12 cellular contexts compared by ENCODE assay signal in the genomic region with DNA sequence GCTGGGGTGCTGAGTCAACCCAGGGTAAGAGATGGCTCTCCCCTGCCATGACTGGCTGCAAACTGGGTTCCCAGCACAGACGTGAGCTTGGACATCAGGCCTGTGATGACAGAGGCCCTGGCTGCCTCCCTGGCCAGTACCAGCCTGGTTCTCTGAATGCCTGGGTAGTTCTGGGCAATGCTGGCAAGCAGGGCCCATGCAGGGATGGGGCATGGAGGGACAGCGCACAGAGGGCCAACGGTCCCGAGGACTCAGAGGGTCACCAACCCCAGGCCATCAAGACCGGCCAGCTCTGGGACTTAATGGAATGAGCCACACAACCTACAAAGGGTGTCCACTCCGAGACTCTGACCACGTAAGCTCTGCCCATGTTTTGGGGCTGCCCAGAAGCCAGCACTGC.
"Had no signal": no experiment of that assay in that cellular context is flagged by ENCODE, and none has a peak within 500 bp of the region (broad histone marks: within the 10 kb centered on the region; RNA-seq: fewer than 3 reads in every experiment).

No MANE protein-coding gene starts in this region.

- H3K9me3 ChIP-seq: upper lobe of left lung had no signal

- H3K27ac ChIP-seq: upper lobe of left lung, WERI-Rb-1 had no signal

- H3K27me3 Mint-ChIP-seq: dendritic cell treated with granulocyte-macrophage colony-stimulating factor and Interleukin-4, amounts not matched to agents 40 ng/mL and 50 ng/mL, for 4 days had no signal

- ATAC-seq: activated CD4-positive, alpha-beta T cell treated with anti-CD3 and anti-CD28 coated beads for 36 hours; activated T-helper 17 cell treated with anti-CD3 and anti-CD28 coated beads, Interleukin-2, amount 50 U/mL, for 72 hours; left colon had no signal

- H3K4me1 Mint-ChIP-seq: activated CD4-positive, alpha-beta memory T cell treated with anti-CD3 and anti-CD28 coated beads, Interleukin-2, amount 10 ng/mL, durations not matched to agents 7 days and 5 days; activated CD4-positive, alpha-beta T cell treated with anti-CD3 and anti-CD28 coated beads for 36 hours; activated naive CD4-positive, alpha-beta T cell treated with anti-CD3 and anti-CD28 coated beads, Interleukin-2, amount 50 U/mL, for 24 hours; activated T-helper 17 cell treated with anti-CD3 and anti-CD28 coated beads, Interleukin-2, amount 50 U/mL, for 72 hours had no signal

- H3K4me1 ChIP-seq: upper lobe of left lung had no signal

- H3K36me3 Mint-ChIP-seq: activated naive CD4-positive, alpha-beta T cell treated with anti-CD3 and anti-CD28 coated beads, Interleukin-2, amount 50 U/mL, for 24 hours had no signal

- H3K27ac Mint-ChIP-seq: activated CD4-positive, alpha-beta memory T cell treated with anti-CD3 and anti-CD28 coated beads, Interleukin-2, amount 10 ng/mL, durations not matched to agents 7 days and 5 days; activated CD4-positive, alpha-beta T cell treated with anti-CD3 and anti-CD28 coated beads for 36 hours; activated naive CD4-positive, alpha-beta T cell treated with anti-CD3 and anti-CD28 coated beads, Interleukin-2, amount 50 U/mL, for 24 hours; activated T-helper 17 cell treated with anti-CD3 and anti-CD28 coated beads, Interleukin-2, amount 50 U/mL, for 72 hours; dendritic cell treated with granulocyte-macrophage colony-stimulating factor and Interleukin-4, amounts not matched to agents 40 ng/mL and 50 ng/mL, for 4 days; nephron had no signal

- H3K27me3 ChIP-seq: upper lobe of left lung had no signal

- DNase-seq: activated CD4-positive, alpha-beta memory T cell treated with anti-CD3 and anti-CD28 coated beads, Interleukin-2, amount 10 ng/mL, durations not matched to agents 7 days and 5 days; activated CD4-positive, alpha-beta T cell treated with anti-CD3 and anti-CD28 coated beads for 36 hours; left colon; stimulated activated CD4-positive, alpha-beta T cell treated with anti-CD3 and anti-CD28 coated beads, Interleukin-2, amount 100 ng/mL, for 48 hours; stimulated activated naive CD4-positive, alpha-beta T cell treated with Interleukin-2 at 50 U/mL for 16 hours; WERI-Rb-1 had no signal

- H3K4me3 ChIP-seq: upper lobe of left lung had no signal

- H3K4me3 Mint-ChIP-seq: activated CD4-positive, alpha-beta memory T cell treated with anti-CD3 and anti-CD28 coated beads, Interleukin-2, amount 10 ng/mL, durations not matched to agents 7 days and 5 days; activated CD4-positive, alpha-beta T cell treated with anti-CD3 and anti-CD28 coated beads for 36 hours; activated naive CD4-positive, alpha-beta T cell treated with anti-CD3 and anti-CD28 coated beads, Interleukin-2, amount 50 U/mL, for 24 hours; activated T-helper 17 cell treated with anti-CD3 and anti-CD28 coated beads, Interleukin-2, amount 50 U/mL, for 72 hours; dendritic cell treated with granulocyte-macrophage colony-stimulating factor and Interleukin-4, amounts not matched to agents 40 ng/mL and 50 ng/mL, for 4 days; endodermal cell; nephron had no signal

- H3K36me3 ChIP-seq: upper lobe of left lung, WERI-Rb-1 had no signal

- H3K9me3 Mint-ChIP-seq: activated CD4-positive, alpha-beta memory T cell treated with anti-CD3 and anti-CD28 coated beads, Interleukin-2, amount 10 ng/mL, durations not matched to agents 7 days and 5 days; activated naive CD4-positive, alpha-beta T cell treated with anti-CD3 and anti-CD28 coated beads, Interleukin-2, amount 50 U/mL, for 24 hours; activated T-helper 17 cell treated with anti-CD3 and anti-CD28 coated beads, Interleukin-2, amount 50 U/mL, for 72 hours had no signal
